ENCODE assay signal across 8 cellular contexts in the genomic region with DNA sequence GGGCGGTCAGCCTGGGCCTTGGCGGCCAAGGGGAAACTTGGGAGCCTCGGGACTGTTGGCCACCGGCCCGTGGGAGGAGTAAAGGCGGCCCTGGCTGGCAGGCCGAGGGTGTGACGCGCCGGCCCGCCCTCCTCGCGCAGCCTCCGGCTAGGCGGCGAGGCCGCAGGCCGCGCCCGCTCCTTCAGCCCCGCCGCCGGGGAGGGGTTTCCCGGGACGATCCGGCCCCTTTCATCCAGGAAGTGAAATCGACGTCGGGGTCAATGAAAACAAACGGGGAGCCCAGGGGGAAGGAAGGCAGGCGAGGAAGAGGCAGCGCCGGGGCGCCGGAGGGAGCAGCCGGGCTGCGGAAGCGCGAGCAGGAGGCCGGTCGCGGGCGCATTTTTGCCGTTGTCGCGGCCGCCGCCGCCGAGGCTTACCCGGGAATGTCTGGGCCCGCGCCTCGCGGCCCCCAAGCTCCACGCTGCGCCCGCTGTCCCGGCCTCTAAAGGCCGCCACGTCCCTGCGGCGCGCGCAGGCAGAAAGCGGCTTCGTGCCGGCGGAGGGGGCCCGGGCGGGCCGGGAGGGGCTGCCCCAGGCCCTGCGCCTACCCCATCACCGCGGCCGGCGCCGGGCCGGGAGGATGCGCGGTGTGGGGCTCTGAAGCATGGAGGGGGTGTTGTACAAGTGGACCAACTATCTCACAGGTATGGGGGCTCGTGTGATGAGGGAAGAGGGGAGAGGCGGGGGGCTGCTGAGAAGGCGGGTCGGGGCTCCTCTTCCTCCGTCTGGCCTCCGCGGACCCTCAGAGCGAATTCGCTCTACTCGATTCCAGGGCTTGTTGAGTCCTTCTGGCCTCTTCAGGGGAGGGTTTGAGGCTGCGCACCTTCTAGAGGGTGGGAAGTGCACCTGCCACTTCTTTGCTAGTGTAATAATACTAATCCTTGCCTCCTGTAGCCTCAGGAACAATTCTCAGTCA. TPM values are rescaled to one million over a fixed set of nuclear protein-coding genes. Genes with fewer than 3 reads are reported as not detected.
DNase-seq lines count a peak whose midpoint lies in the region; ATAC-seq and TF ChIP-seq lines count a peak whose summit lies in the region.

A gene (plus strand): TSS at position 231 of the 955 bp plus-strand sequence. CDS start 413 bp downstream, at position 644.

- ATAC-seq in GM21576 (IDR thresholded peaks at IDR 0.05; ENCODE audit: unreplicated experiment), result peak; percentile 58

- H3K27me3 ChIP-seq in esophagus (ENCODE audit: control insufficient read depth in 1 of 2, insufficient read depth in 2 of 2, low read length in 2 of 2) (no peaks in the 10 kb centered on the region), muscle layer of colon (ENCODE audit: control insufficient read depth in 1 of 2, insufficient read depth in 2 of 2, low read length in 2 of 2) (no peaks in the 10 kb centered on the region)

- peak within 1 kb of the TSS; percentile 95 to 100 (median 98) for H3K4me3 Mint-ChIP-seq in IgD-negative memory B cell
- H3K4me3 Mint-ChIP-seq in activated T-cell treated with anti-CD3 and anti-CD28 coated beads, Interleukin-2, amount 50 U/mL, for 24 hours, result peak within 1 kb of the TSS; percentile 96

- peak within 1 kb of the TSS; percentile 96 to 99 (median 99) for H3K27ac Mint-ChIP-seq in IgD-negative memory B cell
- H3K27ac Mint-ChIP-seq in activated T-cell treated with anti-CD3 and anti-CD28 coated beads, Interleukin-2, amount 50 U/mL, for 24 hours, result peak within 1 kb of the TSS; percentile 98

- H3K36me3 Mint-ChIP-seq in IgD-negative memory B cell, result no peaks in the 10 kb centered on the region
- H3K36me3 Mint-ChIP-seq in activated T-cell treated with anti-CD3 and anti-CD28 coated beads, Interleukin-2, amount 50 U/mL, for 24 hours (ENCODE audit: low read depth), result peaks cover 18% of the 10 kb centered on the region

- H3K4me1 ChIP-seq in esophagus (ENCODE audit: control insufficient read depth in 2 of 2, insufficient read depth in 2 of 2, low read length in 1 of 2) (peaks cover 0 to 2% of the 10 kb centered on the region in 2 donors), muscle layer of colon (ENCODE audit: insufficient read depth, low read length) (peaks cover 46% of the 10 kb centered on the region)

- no peaks in the 10 kb centered on the region for H3K36me3 ChIP-seq in esophagus (ENCODE audit: control insufficient read depth in 2 of 2, insufficient read depth in 2 of 2, low read length in 1 of 2)
- H3K36me3 ChIP-seq in muscle layer of colon (ENCODE audit: insufficient read depth, low read length), result no peaks in the 10 kb centered on the region

- H3K4me3 ChIP-seq in esophagus (ENCODE audit: low read depth in 1 of 2, low read length in 2 of 2) (peak within 1 kb of the TSS; percentile 69 to 96), muscle layer of colon (ENCODE audit: low read depth in 1 of 2, low read length in 2 of 2) (peak within 1 kb of the TSS; percentile 94 to 96)

- H3K9ac ChIP-seq in muscle layer of colon (ENCODE audit: low read length), result peak within 1 kb of the TSS; percentile 27

- 0 to 1% methylated on average over 54 to 92 of the region's 92 CpGs for WGBS in esophagus, 2 donors

- DNase-seq in DMS153 treated with DMSO at 0.1 percent for 48 hours (lab: John Stamatoyannopoulos, UW; ENCODE audit: unreplicated experiment), result peak; percentile 52
- DNase-seq in activated T-cell treated with anti-CD3 and anti-CD28 coated beads, Interleukin-2, amount 50 U/mL, for 24 hours, result peak; percentile 86
- peak; percentile 48 for DNase-seq in stimulated activated CD8-positive, alpha-beta memory T cell treated with anti-CD3 and anti-CD28 coated beads, Interleukin-7, amount 100 ng/mL, for 24 hours (ENCODE audit: low read depth)

- H3K4me1 Mint-ChIP-seq in IgD-negative memory B cell, result peaks cover 33 to 50% (median 40%) of the 10 kb centered on the region in 3 donors
- H3K4me1 Mint-ChIP-seq in activated T-cell treated with anti-CD3 and anti-CD28 coated beads, Interleukin-2, amount 50 U/mL, for 24 hours (ENCODE audit: low read depth), result peaks cover 58% of the 10 kb centered on the region

- no peaks in the 10 kb centered on the region for H3K9me3 ChIP-seq in esophagus (ENCODE audit: control insufficient read depth in 2 of 2, insufficient read depth in 1 of 2, low read depth in 1 of 2, low read length in 1 of 2)
- no peaks in the 10 kb centered on the region for H3K9me3 ChIP-seq in muscle layer of colon (ENCODE audit: low read length)

- no peaks in the 10 kb centered on the region for H3K9me3 Mint-ChIP-seq in IgD-negative memory B cell
- H3K9me3 Mint-ChIP-seq in activated T-cell treated with anti-CD3 and anti-CD28 coated beads, Interleukin-2, amount 50 U/mL, for 24 hours, result no peaks in the 10 kb centered on the region

- H3K27ac ChIP-seq in esophagus (ENCODE audit: low read depth in 2 of 2, low read length in 1 of 2) (peak within 1 kb of the TSS; percentile 76 to 81), muscle layer of colon (ENCODE audit: low read depth, low read length) (peak within 1 kb of the TSS; percentile 85)

- H3K27me3 Mint-ChIP-seq in IgD-negative memory B cell, result no peaks in the 10 kb centered on the region
- H3K27me3 Mint-ChIP-seq in activated T-cell treated with anti-CD3 and anti-CD28 coated beads, Interleukin-2, amount 50 U/mL, for 24 hours, result no peaks in the 10 kb centered on the region

TF ChIP-seq in PFSK-1, 5 proteins besides CTCF, POLR2A, EP300 and RAD21:
- TF ChIP-seq FOXP2 (optimal IDR thresholded peaks at IDR 0.05; ENCODE audit: borderline replicate concordance, extremely low read depth, extremely low read length, insufficient read depth), result peak; percentile 69
- 0 out of 2 replicates have a peak, but pooled peaks have one; percentile 49 for TF ChIP-seq POLR2AphosphoS5 (IDR thresholded peaks at IDR 0.05; ENCODE audit: low read depth, low read length)
- peak; percentile 71; the same call in 1 of the 2 replicates for TF ChIP-seq TAF1 (IDR thresholded peaks at IDR 0.05; ENCODE audit: borderline replicate concordance, insufficient read depth, low read length)
- no peak for TF ChIP-seq SIN3A (IDR thresholded peaks at IDR 0.05; ENCODE audit: borderline replicate concordance, insufficient read depth, low read length)
- TF ChIP-seq, protein P1, sequence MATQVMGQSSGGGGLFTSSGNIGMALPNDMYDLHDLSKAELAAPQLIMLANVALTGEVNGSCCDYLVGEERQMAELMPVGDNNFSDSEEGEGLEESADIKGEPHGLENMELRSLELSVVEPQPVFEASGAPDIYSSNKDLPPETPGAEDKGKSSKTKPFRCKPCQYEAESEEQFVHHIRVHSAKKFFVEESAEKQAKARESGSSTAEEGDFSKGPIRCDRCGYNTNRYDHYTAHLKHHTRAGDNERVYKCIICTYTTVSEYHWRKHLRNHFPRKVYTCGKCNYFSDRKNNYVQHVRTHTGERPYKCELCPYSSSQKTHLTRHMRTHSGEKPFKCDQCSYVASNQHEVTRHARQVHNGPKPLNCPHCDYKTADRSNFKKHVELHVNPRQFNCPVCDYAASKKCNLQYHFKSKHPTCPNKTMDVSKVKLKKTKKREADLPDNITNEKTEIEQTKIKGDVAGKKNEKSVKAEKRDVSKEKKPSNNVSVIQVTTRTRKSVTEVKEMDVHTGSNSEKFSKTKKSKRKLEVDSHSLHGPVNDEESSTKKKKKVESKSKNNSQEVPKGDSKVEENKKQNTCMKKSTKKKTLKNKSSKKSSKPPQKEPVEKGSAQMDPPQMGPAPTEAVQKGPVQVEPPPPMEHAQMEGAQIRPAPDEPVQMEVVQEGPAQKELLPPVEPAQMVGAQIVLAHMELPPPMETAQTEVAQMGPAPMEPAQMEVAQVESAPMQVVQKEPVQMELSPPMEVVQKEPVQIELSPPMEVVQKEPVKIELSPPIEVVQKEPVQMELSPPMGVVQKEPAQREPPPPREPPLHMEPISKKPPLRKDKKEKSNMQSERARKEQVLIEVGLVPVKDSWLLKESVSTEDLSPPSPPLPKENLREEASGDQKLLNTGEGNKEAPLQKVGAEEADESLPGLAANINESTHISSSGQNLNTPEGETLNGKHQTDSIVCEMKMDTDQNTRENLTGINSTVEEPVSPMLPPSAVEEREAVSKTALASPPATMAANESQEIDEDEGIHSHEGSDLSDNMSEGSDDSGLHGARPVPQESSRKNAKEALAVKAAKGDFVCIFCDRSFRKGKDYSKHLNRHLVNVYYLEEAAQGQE (IDR thresholded peaks at IDR 0.05; ENCODE audit: insufficient read depth in 1 of 2, low read depth in 2 of 2, low read length in 2 of 2), result no peak

RNA-seq across cellular contexts. Expression of the gene that starts here (rescaled TPM):
- polyA plus RNA-seq in IgD-negative memory B cell, result 36.5 TPM
- 11.5 TPM for polyA plus RNA-seq in PFSK-1 (2012; ENCODE audit: insufficient read length, low read depth)
- 1 to 10 TPM in 1 of 2 donors, under 1 TPM in 1; 0.79 to 1.4 TPM for polyA plus RNA-seq in esophagus

Comparison
In these comparisons a context has a peak if more than half of its experiments do, and no peak if none do; other contexts are left out.
1. Peak in every context shown above with its lines: DNase-seq, ATAC-seq, H3K4me3 ChIP-seq and H3K27ac ChIP-seq.
2. RNA of the gene that starts here (polyA plus RNA-seq): 36.5 TPM in IgD-negative memory B cell (single experiment); 0.79 to 1.4 TPM in esophagus; every median in the first group is over 10 times any median in the second.